14 cellular contexts compared by ENCODE assay signal in genomic region chr15:82536409-82537350, GRCh38. TPM values are rescaled to one million over a fixed set of nuclear protein-coding genes. Genes with fewer than 3 reads are reported as not detected.
DNase-seq lines count a peak whose midpoint lies in the region; ATAC-seq and TF ChIP-seq lines count a peak whose summit lies in the region.
"Had no signal": no experiment of that assay in that cellular context is flagged by ENCODE, and none has a peak within 500 bp of the region (broad histone marks: within the 10 kb centered on the region; RNA-seq: fewer than 3 reads in every experiment).

No MANE protein-coding gene starts in this region.

- RAD21 ChIA-PET in HCT116 (lab: Charles Lee; ENCODE audit: low non-redundant PET in 1 of 2, low total read pairs in 2 of 2, uncharacterized antibody in 2 of 2, unreplicated experiment in 2 of 2): no interaction called here

- H3K36me3 Mint-ChIP-seq in CD4-positive, CD25-positive, alpha-beta regulatory T cell: peaks cover 41% of the 10 kb centered on the region
- peaks cover 82% of the 10 kb centered on the region for H3K36me3 Mint-ChIP-seq in activated T-helper 17 cell treated with anti-CD3 and anti-CD28 coated beads, Interleukin-2, amount 50 U/mL, for 72 hours (ENCODE audit: low read depth)

- H3K4me2 ChIP-seq in HCT116 (ENCODE audit: low read length): no peak overlapping the region

- no peak for DNase-seq in CD4-positive, CD25-positive, alpha-beta regulatory T cell
- no peak for DNase-seq in HCT116 (ENCODE audit: low read depth, low spot score)
- DNase-seq in DMS114 treated with DMSO at 0.1 percent for 48 hours (lab: John Stamatoyannopoulos, UW; ENCODE audit: unreplicated experiment): no peak
- DNase-seq in anterior cingulate cortex (lab: John Stamatoyannopoulos, UW): no peak
- no peak for DNase-seq in NCI-H1930 (lab: John Stamatoyannopoulos, UW)
- DNase-seq: DMS53, kidney, NCI-H2107, ovary had no signal

- H3K4me1 Mint-ChIP-seq in CD4-positive, CD25-positive, alpha-beta regulatory T cell: peaks cover 0 to 40% (median 15%) of the 10 kb centered on the region in 4 donors
- H3K4me1 Mint-ChIP-seq in activated T-helper 17 cell treated with anti-CD3 and anti-CD28 coated beads, Interleukin-2, amount 50 U/mL, for 72 hours: peaks cover 22% of the 10 kb centered on the region

- BruUV-seq in HCT116 (replicated peaks; lab: Mats Ljungman, UMichigan): no TSS peak

- no peak for ATAC-seq in CD4-positive, CD25-positive, alpha-beta regulatory T cell (ENCODE audit: low read depth in 2 of 2)
- no peak for ATAC-seq in HCT116
- ATAC-seq in activated T-helper 17 cell treated with anti-CD3 and anti-CD28 coated beads, Interleukin-2, amount 50 U/mL, for 72 hours (replicated peaks): no peak
- ATAC-seq in GM19395 (IDR thresholded peaks at IDR 0.05; ENCODE audit: unreplicated experiment): no peak

- H3K4me1 ChIP-seq in CD4-positive, CD25-positive, alpha-beta regulatory T cell (ENCODE audit: control insufficient read depth, insufficient read depth, low read length, poor library complexity, severe bottlenecking): peaks cover 26% of the 10 kb centered on the region
- H3K4me1 ChIP-seq in HCT116 (ENCODE audit: control insufficient read depth in 1 of 2, insufficient read depth in 2 of 2, low read length in 2 of 2) (peaks cover 0 to 18% of the 10 kb centered on the region in 2 experiments; a peak in 3 of 4 replicates), mesodermal cell (ENCODE audit: control insufficient read depth, insufficient read depth, low read length, poor library complexity, severe bottlenecking) (peaks cover 10% of the 10 kb centered on the region)

- TF ChIP-seq POLR2A in HCT116 (IDR thresholded peaks at IDR 0.05; ENCODE audit: borderline replicate concordance, extremely low read depth, insufficient read depth, insufficient read length): no peak

- no peak for TF ChIP-seq CTCF in HCT116 (IDR thresholded peaks at IDR 0.05 in 2 of 3, conservative IDR thresholded peaks at IDR 0.05 in 1 of 3; ENCODE audit: borderline replicate concordance in 1 of 3, insufficient read depth in 1 of 3, low read depth in 2 of 3, low read length in 2 of 3)

- H3K9ac ChIP-seq in HCT116 (ENCODE audit: low read length): no peak overlapping the region

- H2AFZ ChIP-seq in HCT116 (ENCODE audit: low read depth, low read length, poor library complexity, severe bottlenecking): no peak overlapping the region

- no peaks in the 10 kb centered on the region for H3K27me3 ChIP-seq in CD4-positive, CD25-positive, alpha-beta regulatory T cell (ENCODE audit: control insufficient read depth, insufficient read depth, low read length)
- H3K27me3 ChIP-seq in HCT116 (ENCODE audit: insufficient read depth, low read length): no peaks in the 10 kb centered on the region
- H3K27me3 ChIP-seq: breast epithelium, ovary, suprapubic skin had no signal

- H4K20me1 ChIP-seq in HCT116 (ENCODE audit: insufficient read depth): peaks cover 23% of the 10 kb centered on the region

- H3K79me2 ChIP-seq in HCT116 (ENCODE audit: insufficient read depth, low read length): peaks cover 42% of the 10 kb centered on the region

- intact Hi-C loops in HCT116 (cut with micrococcal nuclease): loop anchor here (10.0 kb wide), 1 partner anchor 468 kb away; no protein-coding TSS in a partner anchor

- peak overlapping the region; percentile 12 to 79 (median 18) for H3K4me3 Mint-ChIP-seq in CD4-positive, CD25-positive, alpha-beta regulatory T cell
- H3K4me3 Mint-ChIP-seq in activated T-helper 17 cell treated with anti-CD3 and anti-CD28 coated beads, Interleukin-2, amount 50 U/mL, for 72 hours: peak overlapping the region; percentile 99

- H3K36me3 ChIP-seq in CD4-positive, CD25-positive, alpha-beta regulatory T cell (ENCODE audit: control insufficient read depth, insufficient read depth, low read length): peaks cover 53% of the 10 kb centered on the region
- peaks cover 34 to 45% of the 10 kb centered on the region in 2 experiments for H3K36me3 ChIP-seq in HCT116 (ENCODE audit: control insufficient read depth in 1 of 2, insufficient read depth in 2 of 2, low read length in 2 of 2)
- peaks cover 61% of the 10 kb centered on the region for H3K36me3 ChIP-seq in mesodermal cell (ENCODE audit: control insufficient read depth, insufficient read depth, low read length)
- H3K36me3 ChIP-seq: breast epithelium, ovary had no signal

- TF ChIP-seq RAD21 in HCT116 (IDR thresholded peaks at IDR 0.05; ENCODE audit: low read depth): no peak

- POLR2A ChIA-PET in HCT116 (lab: Charles Lee): no interaction called here

- H3K4me3 ChIP-seq in CD4-positive, CD25-positive, alpha-beta regulatory T cell (ENCODE audit: low read depth, low read length): no peak overlapping the region
- H3K4me3 ChIP-seq in HCT116 (replicated peaks in 1 of 2; ENCODE audit: low read depth in 1 of 2, low read length in 2 of 2): no peak overlapping the region
- H3K4me3 ChIP-seq in mesodermal cell (ENCODE audit: extremely low read depth, insufficient read depth, low read length, poor library complexity, severe bottlenecking): no peak overlapping the region
- H3K4me3 ChIP-seq: breast epithelium, ovary, suprapubic skin had no signal

- CTCF ChIA-PET in HCT116 (lab: Charles Lee): interaction anchor here (1.5 kb wide), 1 partner anchor 474 kb away, joined by 3 read pairs; the partner anchor contains the start of gene C15orf40

- H3K9me2 ChIP-seq in HCT116 (ENCODE audit: insufficient read depth): no peaks in the 10 kb centered on the region

- peaks cover 5% of the 10 kb centered on the region for H3K27me3 Mint-ChIP-seq in CD4-positive, CD25-positive, alpha-beta regulatory T cell
- no peaks in the 10 kb centered on the region for H3K27me3 Mint-ChIP-seq in activated T-helper 17 cell treated with anti-CD3 and anti-CD28 coated beads, Interleukin-2, amount 50 U/mL, for 72 hours

- WGBS in mesodermal cell (ENCODE audit: insufficient coverage in 2 of 2), 2 experiments: 89 to 91% methylated on average over 8 of the region's 11 CpGs

- peak overlapping the region in 1 of 3 donors; percentile 81 for H3K27ac Mint-ChIP-seq in CD4-positive, CD25-positive, alpha-beta regulatory T cell
- H3K27ac Mint-ChIP-seq in activated T-helper 17 cell treated with anti-CD3 and anti-CD28 coated beads, Interleukin-2, amount 50 U/mL, for 72 hours: peak overlapping the region; percentile 85

- no peaks in the 10 kb centered on the region for H3K9me3 Mint-ChIP-seq in CD4-positive, CD25-positive, alpha-beta regulatory T cell
- no peaks in the 10 kb centered on the region for H3K9me3 Mint-ChIP-seq in activated T-helper 17 cell treated with anti-CD3 and anti-CD28 coated beads, Interleukin-2, amount 50 U/mL, for 72 hours

- H3K9me3 ChIP-seq in CD4-positive, CD25-positive, alpha-beta regulatory T cell (ENCODE audit: control insufficient read depth in 2 of 2, low read length in 2 of 2): no peaks in the 10 kb centered on the region
- H3K9me3 ChIP-seq in HCT116 (ENCODE audit: control insufficient read depth in 1 of 2, insufficient read depth in 1 of 2, low read depth in 1 of 2, low read length in 2 of 2): no peaks in the 10 kb centered on the region
- no peaks in the 10 kb centered on the region for H3K9me3 ChIP-seq in mesodermal cell (ENCODE audit: control insufficient read depth, low read length)
- H3K9me3 ChIP-seq: breast epithelium, ovary, suprapubic skin had no signal

- no peak overlapping the region for H3K27ac ChIP-seq in CD4-positive, CD25-positive, alpha-beta regulatory T cell (ENCODE audit: insufficient read depth, low read length, poor library complexity, severe bottlenecking)
- H3K27ac ChIP-seq in HCT116 (ENCODE audit: low read depth, low read length) (peak overlapping the region; percentile 46), mesodermal cell (ENCODE audit: low read depth, low read length, severe bottlenecking) (peak overlapping the region; percentile 62)
- H3K27ac ChIP-seq: ovary, suprapubic skin had no signal

TF ChIP-seq in HCT116, 20 proteins besides CTCF, POLR2A, EP300 and RAD21:
- TF ChIP-seq EZH2phosphoT487 (IDR thresholded peaks at IDR 0.05; ENCODE audit: borderline replicate concordance) (no peak), SP1 (IDR thresholded peaks at IDR 0.05; ENCODE audit: low read depth) (no peak), SRF (IDR thresholded peaks at IDR 0.05; ENCODE audit: low read depth) (no peak), FOSL1 (IDR thresholded peaks at IDR 0.05; ENCODE audit: low read depth) (no peak)

RNA-seq across cellular contexts. Expression of gene RPS17, which starts 3.6 kb away (rescaled TPM):
- 1,792 TPM for total RNA-seq in CD4-positive, CD25-positive, alpha-beta regulatory T cell
- polyA plus RNA-seq in CD4-positive, CD25-positive, alpha-beta regulatory T cell: 1,000 to 10,000 TPM; 1,155 to 1,678 (median 1,485) TPM
- total RNA-seq in HCT116 (2021; ENCODE audit: unreplicated experiment): 2,385 TPM
- 4,127 and 4,281 TPM in 2 replicates for polyA plus RNA-seq in HCT116 (2012)
- 1,000 to 10,000 TPM; 2,918 to 3,433 TPM for total RNA-seq in activated T-helper 17 cell treated with anti-CD3 and anti-CD28 coated beads, Interleukin-2, amount 50 U/mL, for 72 hours
- polyA plus RNA-seq in mesodermal cell (2013, experiment 1 of 2): 2,929 TPM
- 2,830 TPM for polyA plus RNA-seq in mesodermal cell (2013, experiment 2 of 2)
